Comparison of ENCODE assay signal across 21 cellular contexts in genomic region chr18:56351911-56352502, GRCh38.
"Had no signal": no experiment of that assay in that cellular context is flagged by ENCODE, and none has a peak within 500 bp of the region (broad histone marks: within the 10 kb centered on the region; RNA-seq: fewer than 3 reads in every experiment).

No MANE protein-coding gene starts in this region.

- H3K36me3 Mint-ChIP-seq: activated naive CD8-positive, alpha-beta T cell treated with anti-CD3 and anti-CD28 coated beads, Interleukin-2, amount 10 ng/mL, durations not matched to agents 7 days and 5 days; natural killer cell treated with Interleukin-12 subunit alpha and Interleukin-12 subunit beta and Interleukin-15 and Interleukin-18, amount 100 ng/mL, for 72 hours; stimulated activated memory B cell treated with anti-CD40 and anti-IgM and Interleukin-4, amounts not matched to agents 10 μg/mL and 1 μg/mL and 100 μg/mL, for 72 hours had no signal

- H3K27me3 ChIP-seq: cardiac muscle cell, gastroesophageal sphincter, sigmoid colon, testis, uterus had no signal

- H3K4me1 Mint-ChIP-seq: activated B cell treated with CpG ODN at 0.5 μM for 24 hours; activated naive CD8-positive, alpha-beta T cell treated with anti-CD3 and anti-CD28 coated beads, Interleukin-2, amount 10 ng/mL, durations not matched to agents 7 days and 5 days; stimulated activated memory B cell treated with anti-CD40 and anti-IgM and Interleukin-4, amounts not matched to agents 10 μg/mL and 1 μg/mL and 100 μg/mL, for 72 hours had no signal

- H3K4me3 Mint-ChIP-seq: activated B cell treated with CpG ODN at 0.5 μM for 24 hours; activated naive CD4-positive, alpha-beta T cell treated with anti-CD3 and anti-CD28 coated beads for 36 hours; activated naive CD8-positive, alpha-beta T cell treated with anti-CD3 and anti-CD28 coated beads, Interleukin-2, amount 10 ng/mL, durations not matched to agents 7 days and 5 days; natural killer cell treated with Interleukin-12 subunit alpha and Interleukin-12 subunit beta and Interleukin-15 and Interleukin-18, amount 100 ng/mL, for 72 hours; stimulated activated memory B cell treated with anti-CD40 and anti-IgM and Interleukin-4, amounts not matched to agents 10 μg/mL and 1 μg/mL and 100 μg/mL, for 72 hours had no signal

- H3K4me2 ChIP-seq: smooth muscle cell had no signal

- DNase-seq: activated B cell treated with CpG ODN at 0.5 μM for 24 hours; activated CD4-positive, alpha-beta T cell treated with anti-CD3 and anti-CD28 coated beads for 4 hours; activated CD4-positive, alpha-beta T cell treated with anti-CD3 and anti-CD28 coated beads, Interleukin-2, amount 50 U/mL, for 48 hours; activated naive CD4-positive, alpha-beta T cell treated with anti-CD3 and anti-CD28 coated beads for 36 hours; activated naive CD8-positive, alpha-beta T cell treated with anti-CD3 and anti-CD28 coated beads, Interleukin-2, amount 10 ng/mL, durations not matched to agents 7 days and 5 days; activated T-cell treated with anti-CD3 and anti-CD28 coated beads, Interleukin-2, amount 50 U/mL, for 48 hours; amniotic stem cell; effector CD4-positive, alpha-beta T cell; head of caudate nucleus; left ventricle myocardium inferior; sigmoid colon; stimulated activated CD4-positive, alpha-beta T cell treated with anti-CD3 and anti-CD28 coated beads, Interleukin-15, amount 100 ng/mL, for 24 hours; T-helper 9 cell; testis; trophoblast cell; uterus had no signal

- H3K9me3 ChIP-seq: gastroesophageal sphincter, testis, uterus had no signal

- H3K4me3 ChIP-seq: cardiac muscle cell, gastroesophageal sphincter, left ventricle myocardium inferior, sigmoid colon, smooth muscle cell, testis, uterus had no signal

- ATAC-seq: gastroesophageal sphincter; natural killer cell treated with Interleukin-12 subunit alpha and Interleukin-12 subunit beta and Interleukin-15 and Interleukin-18, amount 100 ng/mL, for 72 hours; stimulated activated memory B cell treated with anti-CD40 and anti-IgM and Interleukin-4, amounts not matched to agents 10 μg/mL and 1 μg/mL and 100 μg/mL, for 72 hours had no signal

- H3K27ac Mint-ChIP-seq: activated B cell treated with CpG ODN at 0.5 μM for 24 hours; activated naive CD4-positive, alpha-beta T cell treated with anti-CD3 and anti-CD28 coated beads for 36 hours; activated naive CD8-positive, alpha-beta T cell treated with anti-CD3 and anti-CD28 coated beads, Interleukin-2, amount 10 ng/mL, durations not matched to agents 7 days and 5 days; natural killer cell treated with Interleukin-12 subunit alpha and Interleukin-12 subunit beta and Interleukin-15 and Interleukin-18, amount 100 ng/mL, for 72 hours; stimulated activated memory B cell treated with anti-CD40 and anti-IgM and Interleukin-4, amounts not matched to agents 10 μg/mL and 1 μg/mL and 100 μg/mL, for 72 hours had no signal

- H3K27me3 Mint-ChIP-seq: activated B cell treated with CpG ODN at 0.5 μM for 24 hours; activated naive CD8-positive, alpha-beta T cell treated with anti-CD3 and anti-CD28 coated beads, Interleukin-2, amount 10 ng/mL, durations not matched to agents 7 days and 5 days; stimulated activated memory B cell treated with anti-CD40 and anti-IgM and Interleukin-4, amounts not matched to agents 10 μg/mL and 1 μg/mL and 100 μg/mL, for 72 hours had no signal

- H3K36me3 ChIP-seq: cardiac muscle cell, gastroesophageal sphincter, left ventricle myocardium inferior, sigmoid colon, uterus had no signal

- H3K27ac ChIP-seq: cardiac muscle cell, gastroesophageal sphincter, left ventricle myocardium inferior, sigmoid colon, testis, uterus had no signal

- H3K4me1 ChIP-seq: gastroesophageal sphincter, left ventricle myocardium inferior, sigmoid colon, testis, uterus had no signal

- H3K9me3 Mint-ChIP-seq: activated B cell treated with CpG ODN at 0.5 μM for 24 hours had no signal
